Comparison of ENCODE assay signal across 24 cellular contexts in genomic region chr5:137573376-137573775, GRCh38.
"Had no signal": no experiment of that assay in that cellular context is flagged by ENCODE, and none has a peak within 500 bp of the region (broad histone marks: within the 10 kb centered on the region; RNA-seq: fewer than 3 reads in every experiment).

No MANE protein-coding gene starts in this region.

- H3K9ac ChIP-seq: KMS-11, SK-N-SH had no signal

- H3K9me2 ChIP-seq: SK-N-SH had no signal

- H3K4me3 ChIP-seq: K562 had no signal

- DNase-seq: Kasumi-1, MV-4-11, NCI-H1048, NCI-H1105, NCI-H1417, NCI-H146, NCI-H1694 treated with DMSO at 0.1 percent for 48 hours, NCI-H1930, NCI-H2081, NCI-H2107, NCI-H2227 treated with DMSO at 0.1 percent for 48 hours, NCI-H446, NCI-H510A, NCI-H524 treated with DMSO at 0.1 percent for 48 hours, NCI-H69, NCI-H774, SHP77, SK-N-SH, SW 1271, T-cell had no signal

- H3K9me3 ChIP-seq: SK-N-SH had no signal

- ATAC-seq: K562, Panc1, T-cell had no signal

- H3K4me2 ChIP-seq: KMS-11, SK-N-SH had no signal

- H3K27ac ChIP-seq: HL-60, KMS-11 had no signal
